ENCODE assay signal across 1 cellular context in the genomic region with DNA sequence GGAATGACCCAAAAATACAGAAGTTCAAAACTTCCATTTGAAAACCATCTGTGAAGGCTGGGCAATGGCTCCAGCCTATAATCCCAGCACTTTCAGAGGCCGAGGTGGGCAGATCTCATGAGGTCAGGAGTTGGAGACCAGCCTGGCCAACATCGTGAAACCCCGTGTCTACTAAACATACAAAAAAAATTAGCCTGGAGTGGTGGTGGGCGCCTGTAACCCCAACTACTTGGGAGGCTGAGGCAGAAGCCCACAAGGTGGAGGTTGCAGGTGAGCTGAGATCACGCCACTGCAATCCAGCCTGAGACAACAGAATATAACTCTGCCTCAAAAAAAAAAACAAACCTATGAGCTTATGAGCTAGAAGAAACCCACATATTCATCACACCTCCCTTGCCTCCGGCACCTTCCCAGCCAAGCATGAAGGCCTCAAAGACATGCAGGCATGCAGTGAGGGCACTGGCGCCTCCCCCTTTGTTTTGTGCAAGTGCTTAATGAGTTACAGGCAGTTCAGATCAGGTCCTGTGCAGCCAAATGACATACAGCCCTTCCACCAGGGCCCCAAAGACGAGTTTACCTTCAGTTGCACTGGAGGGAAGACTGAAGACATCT.
TF ChIP-seq lines count a peak whose summit lies in the region.

No MANE protein-coding gene starts in this region.

TF ChIP-seq in HCT116, 20 proteins besides CTCF, POLR2A, EP300 and RAD21:
- TF ChIP-seq FOSL1 (IDR thresholded peaks at IDR 0.05; ENCODE audit: low read depth) (no peak), EZH2phosphoT487 (IDR thresholded peaks at IDR 0.05; ENCODE audit: borderline replicate concordance) (no peak), CBX3 (IDR thresholded peaks at IDR 0.05; ENCODE audit: low read depth) (no peak), ELF1 (IDR thresholded peaks at IDR 0.05; ENCODE audit: borderline replicate concordance, low read depth) (no peak), SP1 (IDR thresholded peaks at IDR 0.05; ENCODE audit: low read depth) (no peak), POLR2AphosphoS5 (IDR thresholded peaks at IDR 0.05; ENCODE audit: low read depth, low read length) (peak; percentile 44)
- TF ChIP-seq, protein P1, sequence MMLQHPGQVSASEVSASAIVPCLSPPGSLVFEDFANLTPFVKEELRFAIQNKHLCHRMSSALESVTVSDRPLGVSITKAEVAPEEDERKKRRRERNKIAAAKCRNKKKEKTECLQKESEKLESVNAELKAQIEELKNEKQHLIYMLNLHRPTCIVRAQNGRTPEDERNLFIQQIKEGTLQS (IDR thresholded peaks at IDR 0.05): no peak
TF ChIP-seq in HCT116: peak in this region for 1.
